In the genomic region with DNA sequence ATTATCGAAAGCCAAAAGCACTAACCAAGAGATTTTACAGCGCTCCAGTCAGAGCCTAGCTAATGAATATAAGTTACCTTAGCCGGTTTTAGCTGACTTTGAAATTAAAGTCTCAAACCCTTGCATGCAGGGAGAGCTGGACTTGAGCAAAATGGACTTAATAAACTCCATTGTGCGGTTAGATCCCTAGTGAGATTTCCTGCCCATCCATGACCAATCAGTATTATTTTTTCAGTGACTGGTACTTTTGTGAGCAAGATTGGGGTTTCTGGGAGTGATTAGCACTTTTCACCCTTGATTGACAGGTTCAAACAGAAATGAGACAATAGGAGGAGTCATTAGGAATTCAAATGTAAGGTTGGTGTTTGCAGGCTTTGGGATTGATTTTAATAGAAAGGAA, we compare ENCODE assay signal across 21 cellular contexts.
DNase-seq lines count a peak whose midpoint lies in the region; ATAC-seq, FAIRE-seq and TF ChIP-seq lines count a peak whose summit lies in the region.
"Had no signal": no experiment of that assay in that cellular context is flagged by ENCODE, and none has a peak within 500 bp of the region (broad histone marks: within the 10 kb centered on the region; RNA-seq: fewer than 3 reads in every experiment).

No MANE protein-coding gene starts in this region.

- no peak for TF ChIP-seq CTCF in astrocyte (IDR thresholded peaks at IDR 0.05; ENCODE audit: insufficient read depth, low read depth, low read length)
- TF ChIP-seq CTCF in neural progenitor cell (IDR thresholded peaks at IDR 0.05), result no peak

- DNase-seq in Daoy (ENCODE audit: low read depth) (peak; percentile 49), astrocyte (ENCODE audit: low read depth) (no peak), glomerular visceral epithelial cell (ENCODE audit: extremely low spot score) (peak; percentile 4), neural progenitor cell (ENCODE audit: low spot score) (peak; percentile 51), T-cell (no peak)
- DNase-seq in stimulated activated CD4-positive, alpha-beta T cell treated with anti-CD3 and anti-CD28 coated beads, Interleukin-1b, Interleukin-23, amount 100 ng/mL, for 48 hours, result no peak
- no peak for DNase-seq in activated CD8-positive, alpha-beta T cell treated with anti-CD3 and anti-CD28 coated beads, Interleukin-2, amount 10 ng/mL, durations not matched to agents 7 days and 5 days
- DNase-seq: BE2C; Caco-2; CD4-positive, CD25-positive, alpha-beta regulatory T cell; GF-D8; HCEC 1CT; MM.1S; NCI-H1092; NCI-H1694 treated with DMSO at 0.1 percent for 48 hours; NCI-H2107; NCI-H510A; NCI-H82; OCI-M1; SHP77 had no signal

- no peaks in the 10 kb centered on the region for H3K9me3 ChIP-seq in astrocyte (ENCODE audit: insufficient read depth, low read depth, low read length)
- no peaks in the 10 kb centered on the region for H3K9me3 ChIP-seq in neural progenitor cell (ENCODE audit: low read depth)
- H3K9me3 ChIP-seq: BE2C, Caco-2 had no signal

- no peak overlapping the region for H2AFZ ChIP-seq in astrocyte (ENCODE audit: low read depth, low read length)
- H2AFZ ChIP-seq in neural progenitor cell (replicated peaks), result no peak overlapping the region

- no peak overlapping the region for H3K4me3 ChIP-seq in astrocyte (ENCODE audit: insufficient read depth, low read depth, low read length)
- H3K4me3 ChIP-seq in neural progenitor cell, result peak overlapping the region; percentile 3

- H3F3A ChIP-seq in neural progenitor cell (ENCODE audit: low read depth), result peaks cover 26% of the 10 kb centered on the region

- no peak overlapping the region for H3K4me3 Mint-ChIP-seq in astrocyte (ENCODE audit: unreplicated experiment)
- peak overlapping the region; percentile 58 for H3K4me3 Mint-ChIP-seq in neural progenitor cell
- no peak overlapping the region for H3K4me3 Mint-ChIP-seq in activated CD8-positive, alpha-beta T cell treated with anti-CD3 and anti-CD28 coated beads, Interleukin-2, amount 10 ng/mL, durations not matched to agents 7 days and 5 days
- no peak overlapping the region for H3K4me3 Mint-ChIP-seq in T-cell
- H3K4me3 Mint-ChIP-seq: CD4-positive, CD25-positive, alpha-beta regulatory T cell had no signal

- no peak for FAIRE-seq in astrocyte (lab: Jason Lieb, UNC)

- no peak for ATAC-seq in HG03460 (IDR thresholded peaks at IDR 0.05; ENCODE audit: unreplicated experiment)
- no peak for ATAC-seq in activated CD8-positive, alpha-beta T cell treated with anti-CD3 and anti-CD28 coated beads, Interleukin-2, amount 10 ng/mL, durations not matched to agents 7 days and 5 days
- no peak for ATAC-seq in T-cell (replicated peaks in 1 of 4)

- H3K4me1 Mint-ChIP-seq in astrocyte (ENCODE audit: low read depth, unreplicated experiment) (no peaks in the 10 kb centered on the region), neural progenitor cell (peaks cover 59% of the 10 kb centered on the region), T-cell (no peaks in the 10 kb centered on the region)
- H3K4me1 Mint-ChIP-seq in activated CD8-positive, alpha-beta T cell treated with anti-CD3 and anti-CD28 coated beads, Interleukin-2, amount 10 ng/mL, durations not matched to agents 7 days and 5 days (ENCODE audit: low read depth), result no peaks in the 10 kb centered on the region
- H3K4me1 Mint-ChIP-seq: CD4-positive, CD25-positive, alpha-beta regulatory T cell had no signal

- no peaks in the 10 kb centered on the region for H3K36me3 Mint-ChIP-seq in astrocyte (ENCODE audit: low read depth, unreplicated experiment)
- no peaks in the 10 kb centered on the region for H3K36me3 Mint-ChIP-seq in neural progenitor cell
- H3K36me3 Mint-ChIP-seq in activated CD8-positive, alpha-beta T cell treated with anti-CD3 and anti-CD28 coated beads, Interleukin-2, amount 10 ng/mL, durations not matched to agents 7 days and 5 days (ENCODE audit: low read depth), result no peaks in the 10 kb centered on the region
- no peaks in the 10 kb centered on the region for H3K36me3 Mint-ChIP-seq in T-cell
- H3K36me3 Mint-ChIP-seq: CD4-positive, CD25-positive, alpha-beta regulatory T cell had no signal

- no peak overlapping the region for H3K27ac ChIP-seq in astrocyte (ENCODE audit: low read depth, low read length)
- peak overlapping the region; percentile 55 for H3K27ac ChIP-seq in neural progenitor cell

- H3K4me2 ChIP-seq in astrocyte (ENCODE audit: low read length), result peak overlapping the region; percentile 13
- H3K4me2 ChIP-seq in neural progenitor cell, result peak overlapping the region; percentile 50

- no peaks in the 10 kb centered on the region for H3K27me3 ChIP-seq in astrocyte (ENCODE audit: insufficient read depth, low read length)
- H3K27me3 ChIP-seq in neural progenitor cell, result no peaks in the 10 kb centered on the region
- H3K27me3 ChIP-seq: BE2C had no signal

- H3K27ac Mint-ChIP-seq in astrocyte (ENCODE audit: unreplicated experiment), result no peak overlapping the region
- H3K27ac Mint-ChIP-seq in neural progenitor cell, result peak overlapping the region; percentile 90
- H3K27ac Mint-ChIP-seq in activated CD8-positive, alpha-beta T cell treated with anti-CD3 and anti-CD28 coated beads, Interleukin-2, amount 10 ng/mL, durations not matched to agents 7 days and 5 days, result no peak overlapping the region
- H3K27ac Mint-ChIP-seq in T-cell, result no peak overlapping the region
- H3K27ac Mint-ChIP-seq: CD4-positive, CD25-positive, alpha-beta regulatory T cell had no signal

- no peaks in the 10 kb centered on the region for H3K4me1 ChIP-seq in astrocyte (ENCODE audit: insufficient read depth, low read length)
- H3K4me1 ChIP-seq in neural progenitor cell, result peaks cover 65% of the 10 kb centered on the region
- H3K4me1 ChIP-seq: BE2C, Caco-2 had no signal

- H4K20me1 ChIP-seq in astrocyte (ENCODE audit: insufficient read depth, low read length), result no peaks in the 10 kb centered on the region
- no peaks in the 10 kb centered on the region for H4K20me1 ChIP-seq in neural progenitor cell (ENCODE audit: low read depth)

- H3K36me3 ChIP-seq in astrocyte (ENCODE audit: insufficient read depth, low read length) (no peaks in the 10 kb centered on the region), neural progenitor cell (no peaks in the 10 kb centered on the region)
- H3K36me3 ChIP-seq: BE2C had no signal

- H3K27me3 Mint-ChIP-seq in astrocyte (ENCODE audit: low read depth, unreplicated experiment), result no peaks in the 10 kb centered on the region
- no peaks in the 10 kb centered on the region for H3K27me3 Mint-ChIP-seq in neural progenitor cell (ENCODE audit: insufficient read depth, low read depth)
- no peaks in the 10 kb centered on the region for H3K27me3 Mint-ChIP-seq in activated CD8-positive, alpha-beta T cell treated with anti-CD3 and anti-CD28 coated beads, Interleukin-2, amount 10 ng/mL, durations not matched to agents 7 days and 5 days (ENCODE audit: low read depth)
- no peaks in the 10 kb centered on the region for H3K27me3 Mint-ChIP-seq in T-cell
- H3K27me3 Mint-ChIP-seq: CD4-positive, CD25-positive, alpha-beta regulatory T cell had no signal

- no peaks in the 10 kb centered on the region for H3K9me3 Mint-ChIP-seq in astrocyte (ENCODE audit: unreplicated experiment)
- H3K9me3 Mint-ChIP-seq in neural progenitor cell, result no peaks in the 10 kb centered on the region
- no peaks in the 10 kb centered on the region for H3K9me3 Mint-ChIP-seq in activated CD8-positive, alpha-beta T cell treated with anti-CD3 and anti-CD28 coated beads, Interleukin-2, amount 10 ng/mL, durations not matched to agents 7 days and 5 days (ENCODE audit: insufficient read depth)
- peaks cover 0 to 4% (median 3%) of the 10 kb centered on the region in 3 donors for H3K9me3 Mint-ChIP-seq in T-cell

- POLR2A ChIA-PET in activated CD8-positive, alpha-beta T cell treated with anti-CD3 and anti-CD28 coated beads, Interleukin-2, amount 10 ng/mL, durations not matched to agents 7 days and 5 days (lab: Charles Lee), result no interaction called here
- POLR2A ChIA-PET in T-cell (lab: Charles Lee), result no interaction called here

- CTCF ChIA-PET in activated CD8-positive, alpha-beta T cell treated with anti-CD3 and anti-CD28 coated beads, Interleukin-2, amount 10 ng/mL, durations not matched to agents 7 days and 5 days (lab: Charles Lee), result no interaction called here
- CTCF ChIA-PET in T-cell (lab: Charles Lee), result no interaction called here

- H3K79me2 ChIP-seq in astrocyte (ENCODE audit: insufficient read depth, low read length), result no peaks in the 10 kb centered on the region
- no peaks in the 10 kb centered on the region for H3K79me2 ChIP-seq in neural progenitor cell (ENCODE audit: low read depth)

- H3K9ac ChIP-seq in astrocyte (ENCODE audit: low read length) (no peak overlapping the region), neural progenitor cell (no peak overlapping the region)

Comparison
In these comparisons a context has a peak if more than half of its experiments do, and no peak if none do; other contexts are left out.
1. DNase-seq: peak in Daoy (single experiment), glomerular visceral epithelial cell (single experiment) and neural progenitor cell (single experiment); none in astrocyte (single experiment), stimulated activated CD4-positive, alpha-beta T cell treated with anti-CD3 and anti-CD28 coated beads, Interleukin-1b, Interleukin-23, amount 100 ng/mL, for 48 hours (single experiment), activated CD8-positive, alpha-beta T cell treated with anti-CD3 and anti-CD28 coated beads, Interleukin-2, amount 10 ng/mL, durations not matched to agents 7 days and 5 days (single experiment) and T-cell (0 of 34).